In genomic region chr1:194940336-194940735, GRCh38 we compare ENCODE assay signal across 26 cellular contexts.
DNase-seq lines count a peak whose midpoint lies in the region; ATAC-seq, FAIRE-seq and TF ChIP-seq lines count a peak whose summit lies in the region.
"Had no signal": no experiment of that assay in that cellular context is flagged by ENCODE, and none has a peak within 500 bp of the region (broad histone marks: within the 10 kb centered on the region; RNA-seq: fewer than 3 reads in every experiment).

No MANE protein-coding gene starts in this region.

- H4K8ac ChIP-seq in H1 (ENCODE audit: extremely low read depth, insufficient read depth, low read length): no peak overlapping the region

- DNase-seq in left cardiac atrium (no peak), left ventricle myocardium superior (no peak), D721Med (ENCODE audit: insufficient read length, low spot score) (no peak), H1 (ENCODE audit: low read depth in 1 of 2, low spot score in 2 of 2) (no peak), SJCRH30 (no peak)
- no peak for DNase-seq in activated T-cell treated with anti-CD3 and anti-CD28 coated beads, Interleukin-2, amount 50 U/mL, for 24 hours
- DNase-seq: GOT3; HCEC 1CT; NCI-H1092; NCI-H1417 treated with DMSO at 0.1 percent for 48 hours; NCI-H1694 treated with DMSO at 0.1 percent for 48 hours; NCI-H2081; NCI-H2171 treated with DMSO at 0.1 percent for 48 hours; NCI-H345; NCI-H510A treated with DMSO at 0.1 percent for 48 hours; NK-92 treated with Interleukin-12 subunit alpha and Interleukin-12 subunit beta, amount 100 ng/mL, for 24 hours; RPMI8226; SHP77 treated with DMSO at 0.1 percent for 48 hours; T-cell had no signal

- H2BK15ac ChIP-seq in H1 (ENCODE audit: low read length): no peak overlapping the region

- no peak overlapping the region for H2BK20ac ChIP-seq in H1 (ENCODE audit: low read length)

- H3K9me2 ChIP-seq in OCI-LY1 (ENCODE audit: low read depth, low read length): no peaks in the 10 kb centered on the region

- H3K27me3 Mint-ChIP-seq in activated T-cell treated with anti-CD3 and anti-CD28 coated beads, Interleukin-2, amount 50 U/mL, for 24 hours: no peaks in the 10 kb centered on the region
- H3K27me3 Mint-ChIP-seq: IgD-negative memory B cell, T-cell had no signal

- H4K91ac ChIP-seq in H1 (replicated peaks; ENCODE audit: insufficient read length, low read length): no peak overlapping the region

- no peak overlapping the region for H3K23ac ChIP-seq in H1 (ENCODE audit: insufficient read length)

- H3K4me1 ChIP-seq in OCI-LY1 (ENCODE audit: insufficient read depth, low read length, severe bottlenecking) (peaks cover 13% of the 10 kb centered on the region), H1 (replicated peaks in 1 of 4; ENCODE audit: control insufficient read depth in 3 of 4, insufficient read depth in 4 of 4, low read length in 3 of 4) (no peaks in the 10 kb centered on the region), SJCRH30 (no peaks in the 10 kb centered on the region)

- H3K9ac ChIP-seq in OCI-LY1 (ENCODE audit: low read length) (no peak overlapping the region), H1 (replicated peaks in 1 of 4; ENCODE audit: extremely low read depth in 1 of 4, low read depth in 3 of 4, low read length in 3 of 4) (no peak overlapping the region)
- H3K9ac ChIP-seq: KMS-11 had no signal

- no peaks in the 10 kb centered on the region for H3K36me3 Mint-ChIP-seq in activated T-cell treated with anti-CD3 and anti-CD28 coated beads, Interleukin-2, amount 50 U/mL, for 24 hours (ENCODE audit: low read depth)
- H3K36me3 Mint-ChIP-seq: IgD-negative memory B cell, T-cell had no signal

- no peak overlapping the region for H2BK120ac ChIP-seq in H1 (replicated peaks; ENCODE audit: low read depth, low read length)

- no peak overlapping the region for H2BK12ac ChIP-seq in H1 (ENCODE audit: low read depth, low read length)

- 0 out of 2 replicates have a peak overlapping the region, but pooled peaks have one; percentile 50 for H2AFZ ChIP-seq in OCI-LY1 (ENCODE audit: low read length)
- H2AFZ ChIP-seq in H1 (ENCODE audit: low read length): 0 out of 2 replicates have a peak overlapping the region, but pooled peaks have one; percentile 2

- no peaks in the 10 kb centered on the region for H3K4me1 Mint-ChIP-seq in activated T-cell treated with anti-CD3 and anti-CD28 coated beads, Interleukin-2, amount 50 U/mL, for 24 hours (ENCODE audit: low read depth)
- H3K4me1 Mint-ChIP-seq: IgD-negative memory B cell, T-cell had no signal

- H3K9me3 ChIP-seq in OCI-LY1 (ENCODE audit: low read length): peaks cover 3% of the 10 kb centered on the region; the same call in 1 of the 2 replicates
- no peaks in the 10 kb centered on the region for H3K9me3 ChIP-seq in H1 (ENCODE audit: insufficient read depth in 2 of 2, low read depth in 1 of 2, low read length in 1 of 2)
- H3K9me3 ChIP-seq in SJCRH30 (replicated peaks): no peaks in the 10 kb centered on the region

- peaks cover under 1% of the 10 kb centered on the region for H3K9me3 Mint-ChIP-seq in activated T-cell treated with anti-CD3 and anti-CD28 coated beads, Interleukin-2, amount 50 U/mL, for 24 hours

- no peak for TF ChIP-seq RAD21 in H1 (IDR thresholded peaks at IDR 0.05 in 1 of 2, conservative IDR thresholded peaks at IDR 0.05 in 1 of 2; ENCODE audit: low read depth in 2 of 2, low read length in 2 of 2)

- FAIRE-seq in D721Med (lab: Jason Lieb, UNC): peak; percentile 21
- FAIRE-seq in H1 (lab: Jason Lieb, UNC): no peak
- FAIRE-seq: G401.6, GM12878 had no signal

- H3K27ac Mint-ChIP-seq in activated T-cell treated with anti-CD3 and anti-CD28 coated beads, Interleukin-2, amount 50 U/mL, for 24 hours: no peak overlapping the region
- H3K27ac Mint-ChIP-seq: IgD-negative memory B cell, T-cell had no signal

- POLR2A ChIA-PET in H1 (lab: Charles Lee; ENCODE audit: partially characterized antibody): no interaction called here

- H3K56ac ChIP-seq in H1 (replicated peaks; ENCODE audit: insufficient read length, low read depth, low read length): no peak overlapping the region

- intact Hi-C loops in left cardiac atrium (cut with DNase I): no loop called here
- intact Hi-C loops in left ventricle myocardium superior (cut with micrococcal nuclease): no loop called here

- H3K27ac ChIP-seq in OCI-LY1 (ENCODE audit: low read depth, low read length, poor library complexity, severe bottlenecking) (no peak overlapping the region), H1 (ENCODE audit: low read depth, low read length) (no peak overlapping the region), SJCRH30 (no peak overlapping the region)
- H3K27ac ChIP-seq: KMS-11, SK-N-MC had no signal

- TF ChIP-seq EP300 in H1 (IDR thresholded peaks at IDR 0.05; ENCODE audit: borderline replicate concordance in 1 of 2, low read depth in 2 of 2, low read length in 2 of 2): no peak

- no peak overlapping the region for H3K4ac ChIP-seq in H1 (replicated peaks; ENCODE audit: insufficient read length, low read depth, low read length)

- 92% methylated on average over 1 of the region's 1 CpG; no CpG with 5 or more reads in 1 of the 2 experiments for WGBS in H1 (ENCODE audit: extremely low coverage in 1 of 2, insufficient coverage in 1 of 2, insufficient read length in 1 of 2, insufficient replicate concordance in 2 of 2, low coverage in 1 of 2, low lambda C conversion rate in 2 of 2, missing lambda C conversion rate in 1 of 2), 2 experiments

- H3K18ac ChIP-seq in H1 (ENCODE audit: extremely low read depth, low read length): no peak overlapping the region

- H2BK5ac ChIP-seq in H1 (ENCODE audit: low read depth, low read length): no peak overlapping the region

- CTCF ChIA-PET in H1 (lab: Charles Lee; ENCODE audit: partially characterized antibody): interaction anchor here (1.4 kb wide), 1 partner anchor 20 kb away, joined by 3 read pairs; no protein-coding TSS in a partner anchor

- H3K79me2 ChIP-seq in OCI-LY1 (ENCODE audit: insufficient read depth, low read length) (no peaks in the 10 kb centered on the region), H1 (ENCODE audit: control insufficient read depth in 1 of 2, insufficient read depth in 2 of 2, low read length in 2 of 2) (no peaks in the 10 kb centered on the region)

- no peaks in the 10 kb centered on the region for H3K23me2 ChIP-seq in H1 (ENCODE audit: low read depth, low read length)

- no peak for TF ChIP-seq POLR2A in H1 (IDR thresholded peaks at IDR 0.05; ENCODE audit: control extremely low read depth in 1 of 2, low read depth in 2 of 2, low read length in 2 of 2)

- H3K36me3 ChIP-seq in OCI-LY1 (ENCODE audit: insufficient read depth, low read length) (no peaks in the 10 kb centered on the region), H1 (ENCODE audit: control insufficient read depth in 2 of 4, insufficient read depth in 4 of 4, low read length in 3 of 4) (no peaks in the 10 kb centered on the region), SJCRH30 (no peaks in the 10 kb centered on the region)

- H2AK5ac ChIP-seq in H1 (ENCODE audit: low read depth, low read length): no peak overlapping the region

- ATAC-seq in left cardiac atrium: peak; percentile 50 to 54
- ATAC-seq in left ventricle myocardium superior: no peak
- ATAC-seq in GM21723 (IDR thresholded peaks at IDR 0.05; ENCODE audit: unreplicated experiment): no peak
- ATAC-seq: GM12878, T-cell had no signal

- TF ChIP-seq CTCF in D721Med (IDR thresholded peaks at IDR 0.05; ENCODE audit: insufficient read depth, missing control alignments) (no peak), OCI-LY1 (IDR thresholded peaks at IDR 0.05; ENCODE audit: low read length) (no peak), H1 (IDR thresholded peaks at IDR 0.05; ENCODE audit: control extremely low read depth in 1 of 3, insufficient read depth in 1 of 3, low read depth in 1 of 3, low read length in 3 of 3) (no peak)

- H3K14ac ChIP-seq in H1 (ENCODE audit: insufficient read length): no peak overlapping the region

- no peaks in the 10 kb centered on the region for H3F3A ChIP-seq in OCI-LY1 (ENCODE audit: insufficient read depth, low read length)

- H3K79me1 ChIP-seq in H1 (ENCODE audit: low read depth, low read length): no peaks in the 10 kb centered on the region

- H4K5ac ChIP-seq in H1 (ENCODE audit: insufficient read length, low read depth, low read length): no peak overlapping the region

- H4K20me1 ChIP-seq in OCI-LY1 (ENCODE audit: insufficient read depth, low read length) (no peaks in the 10 kb centered on the region), H1 (replicated peaks in 1 of 2; ENCODE audit: control insufficient read depth in 1 of 2, insufficient read depth in 2 of 2, low read length in 2 of 2) (no peaks in the 10 kb centered on the region)

- no peak overlapping the region for H3K4me3 Mint-ChIP-seq in activated T-cell treated with anti-CD3 and anti-CD28 coated beads, Interleukin-2, amount 50 U/mL, for 24 hours
- H3K4me3 Mint-ChIP-seq: IgD-negative memory B cell, T-cell had no signal

- H3K27me3 ChIP-seq in OCI-LY1 (ENCODE audit: insufficient read depth, low read length): no peaks in the 10 kb centered on the region
- no peaks in the 10 kb centered on the region for H3K27me3 ChIP-seq in H1 (replicated peaks in 1 of 4; ENCODE audit: control insufficient read depth in 3 of 4, extremely low read depth in 1 of 4, insufficient read depth in 3 of 4, low read length in 3 of 4)
- H3K27me3 ChIP-seq in SJCRH30: no peaks in the 10 kb centered on the region

- H3K4me3 ChIP-seq in OCI-LY1 (ENCODE audit: low read depth, low read length, poor library complexity, severe bottlenecking): no peak overlapping the region
- H3K4me3 ChIP-seq in H1 (ENCODE audit: extremely low read depth in 1 of 4, insufficient read depth in 2 of 4, low read depth in 3 of 4, low read length in 4 of 4): no peak overlapping the region
- no peak overlapping the region for H3K4me3 ChIP-seq in SJCRH30
- H3K4me3 ChIP-seq: GM12878, SK-N-MC had no signal

- H3K4me2 ChIP-seq in OCI-LY1 (ENCODE audit: low read length): no peak overlapping the region
- no peak overlapping the region for H3K4me2 ChIP-seq in H1 (ENCODE audit: insufficient read depth in 1 of 2, low read depth in 2 of 2, low read length in 2 of 2)
- H3K4me2 ChIP-seq: KMS-11 had no signal

TF ChIP-seq in H1, 55 proteins besides CTCF, POLR2A, EP300 and RAD21 (continues in another document):
- no peak for TF ChIP-seq FOSL1 (IDR thresholded peaks at IDR 0.05; ENCODE audit: insufficient read depth, low read depth, low read length)
- TF ChIP-seq EGR1 (IDR thresholded peaks at IDR 0.05; ENCODE audit: borderline replicate concordance, low read depth, low read length): no peak
- TF ChIP-seq PHF8 (conservative IDR thresholded peaks at IDR 0.05; ENCODE audit: low read depth, low read length): no peak

Comparison
In these comparisons a context has a peak if more than half of its experiments do, and no peak if none do; other contexts are left out.
1. ATAC-seq: peak in left cardiac atrium (2 of 2); none in left ventricle myocardium superior (single experiment) and GM21723 (single experiment).